24 cellular contexts compared by ENCODE assay signal in genomic region chr4:41658106-41658505, GRCh38.
DNase-seq lines count a peak whose midpoint lies in the region; ATAC-seq and TF ChIP-seq lines count a peak whose summit lies in the region.
"Had no signal": no experiment of that assay in that cellular context is flagged by ENCODE, and none has a peak within 500 bp of the region (broad histone marks: within the 10 kb centered on the region; RNA-seq: fewer than 3 reads in every experiment).

No MANE protein-coding gene starts in this region.

- no peaks in the 10 kb centered on the region for H3K9me3 ChIP-seq in Loucy (ENCODE audit: insufficient read depth, low read depth, low read length)
- no peaks in the 10 kb centered on the region; the same call in 1 of the 2 replicates for H3K9me3 ChIP-seq in PC-9 (ENCODE audit: insufficient read depth, low read depth)
- no peaks in the 10 kb centered on the region for H3K9me3 ChIP-seq in parathyroid adenoma (ENCODE audit: control insufficient read depth, low read length)
- H3K9me3 ChIP-seq: Peyer's patch, psoas muscle, SJSA1, upper lobe of left lung had no signal

- H3K9me2 ChIP-seq in Loucy (replicated peaks; ENCODE audit: low read depth, low read length): no peaks in the 10 kb centered on the region
- no peaks in the 10 kb centered on the region for H3K9me2 ChIP-seq in PC-9 (ENCODE audit: insufficient read depth)

- ATAC-seq in GM18505 (IDR thresholded peaks at IDR 0.05; ENCODE audit: unreplicated experiment): no peak
- ATAC-seq: activated CD4-positive, alpha-beta T cell treated with anti-CD3 and anti-CD28 coated beads for 36 hours; activated naive CD8-positive, alpha-beta T cell treated with anti-CD3 and anti-CD28 coated beads, Interleukin-2, amount 50 U/mL, for 24 hours; psoas muscle had no signal

- no peaks in the 10 kb centered on the region for H3K36me3 ChIP-seq in Loucy (ENCODE audit: insufficient read depth, low read length)
- H3K36me3 ChIP-seq in PC-9 (ENCODE audit: low read depth): peaks cover 17% of the 10 kb centered on the region; the same call in 1 of the 2 replicates
- H3K36me3 ChIP-seq in parathyroid adenoma (ENCODE audit: control insufficient read depth, insufficient read depth, low read length): no peaks in the 10 kb centered on the region
- no peaks in the 10 kb centered on the region for H3K36me3 ChIP-seq in H7 (replicated peaks; ENCODE audit: control insufficient read depth, insufficient read depth, low read length)
- H3K36me3 ChIP-seq: Peyer's patch, SJSA1 had no signal

- TF ChIP-seq CTCF in Loucy (conservative IDR thresholded peaks at IDR 0.05; ENCODE audit: low read length) (no peak), PC-9 (conservative IDR thresholded peaks at IDR 0.05) (no peak), parathyroid adenoma (IDR thresholded peaks at IDR 0.05) (no peak)

- CTCF ChIA-PET in PC-9 (lab: Charles Lee): interaction anchor here (0.6 kb wide), 1 partner anchor 238 kb away, joined by 20 read pairs; no protein-coding TSS in a partner anchor

- H3F3A ChIP-seq in Loucy (ENCODE audit: low read depth) (no peaks in the 10 kb centered on the region), PC-9 (ENCODE audit: insufficient read depth, low read depth) (peaks cover 32% of the 10 kb centered on the region)

- no peak for TF ChIP-seq POLR2A in GM18505 (IDR thresholded peaks at IDR 0.05; ENCODE audit: borderline replicate concordance, extremely low read depth, insufficient read depth, insufficient read length)

- DNase-seq in NCI-H1092 treated with DMSO at 0.1 percent for 48 hours (lab: John Stamatoyannopoulos, UW): peak; percentile 21
- DNase-seq in NCI-H1092 (lab: John Stamatoyannopoulos, UW): no peak
- DNase-seq in PC-9: peak in 1 of 2 experiments; percentile 88
- DNase-seq in H7: no peak
- no peak for DNase-seq in NCI-H1436 (lab: John Stamatoyannopoulos, UW)
- DNase-seq: activated CD4-positive, alpha-beta T cell treated with anti-CD3 and anti-CD28 coated beads for 36 hours; activated gamma-delta T cell; activated naive CD8-positive, alpha-beta T cell treated with anti-CD3 and anti-CD28 coated beads, Interleukin-2, amount 50 U/mL, for 24 hours; CD4-positive, alpha-beta memory T cell; DMS153; GDM1; H9; head of caudate nucleus; NCI-H226; NK-92 treated with Interleukin-12 subunit alpha and Interleukin-12 subunit beta, amount 100 ng/mL, for 24 hours; Peyer's patch; psoas muscle; stimulated activated CD4-positive, alpha-beta T cell treated with anti-CD3 and anti-CD28 coated beads, Interleukin-2, amount 100 ng/mL, for 24 hours; upper lobe of left lung had no signal

- BruUV-seq in PC-9 (replicated peaks; lab: Mats Ljungman, UMichigan): no TSS peak

- H3K4me2 ChIP-seq in Loucy (ENCODE audit: low read depth, low read length, poor library complexity, severe bottlenecking) (no peak overlapping the region), PC-9 (peak overlapping the region; percentile 37), parathyroid adenoma (ENCODE audit: low read length) (peak overlapping the region; percentile 3)

- H3K9ac ChIP-seq in Loucy (ENCODE audit: low read depth, low read length, poor library complexity, severe bottlenecking) (no peak overlapping the region), parathyroid adenoma (no peak overlapping the region)

- intact Hi-C loops in PC-9 (cut with micrococcal nuclease; ENCODE audit: unreplicated experiment): loop anchor here (1.0 to 5.0 kb wide), 2 partner anchors 126 to 151 kb away; no protein-coding TSS in a partner anchor

- H4K20me1 ChIP-seq in Loucy (ENCODE audit: insufficient read depth, low read length, poor library complexity, severe bottlenecking) (no peaks in the 10 kb centered on the region), PC-9 (ENCODE audit: insufficient read depth) (no peaks in the 10 kb centered on the region)

- no peaks in the 10 kb centered on the region for H3K4me1 ChIP-seq in Loucy (ENCODE audit: insufficient read depth, low read length, poor library complexity, severe bottlenecking)
- H3K4me1 ChIP-seq in PC-9 (replicated peaks; ENCODE audit: insufficient read depth): peaks cover 47% of the 10 kb centered on the region
- no peaks in the 10 kb centered on the region for H3K4me1 ChIP-seq in parathyroid adenoma
- H3K4me1 ChIP-seq: Peyer's patch had no signal

- H3K27ac ChIP-seq in PC-9 (peak overlapping the region; percentile 66), parathyroid adenoma (peak overlapping the region; percentile 11)
- H3K27ac ChIP-seq: Peyer's patch, psoas muscle, SJSA1, skin epidermis had no signal

- H2AFZ ChIP-seq in Loucy (ENCODE audit: low read length) (0 out of 2 replicates have a peak overlapping the region, but pooled peaks have one; percentile 4), PC-9 (no peak overlapping the region), parathyroid adenoma (no peak overlapping the region)

- H3K4me3 ChIP-seq in Loucy (ENCODE audit: low read length, poor library complexity, severe bottlenecking): no peak overlapping the region
- H3K4me3 ChIP-seq in PC-9: no peak overlapping the region
- no peak overlapping the region for H3K4me3 ChIP-seq in parathyroid adenoma (ENCODE audit: low read depth, low read length)
- no peak overlapping the region for H3K4me3 ChIP-seq in H7 (ENCODE audit: insufficient read depth, low read depth, low read length)
- H3K4me3 ChIP-seq: Peyer's patch, psoas muscle, SJSA1, skin epidermis, upper lobe of left lung had no signal

- POLR2A ChIA-PET in PC-9 (lab: Charles Lee; ENCODE audit: unreplicated experiment): no interaction called here

- H3K27me3 ChIP-seq in Loucy (ENCODE audit: insufficient read depth, low read length, poor library complexity, severe bottlenecking) (no peaks in the 10 kb centered on the region), PC-9 (ENCODE audit: insufficient read depth, low read depth) (no peaks in the 10 kb centered on the region), parathyroid adenoma (ENCODE audit: control insufficient read depth, insufficient read depth, low read length) (no peaks in the 10 kb centered on the region), H7 (ENCODE audit: control insufficient read depth, insufficient read depth, low read length) (no peaks in the 10 kb centered on the region)
- H3K27me3 ChIP-seq: Peyer's patch, SJSA1, upper lobe of left lung had no signal

- no peaks in the 10 kb centered on the region for H3K79me2 ChIP-seq in Loucy (ENCODE audit: insufficient read depth, low read length)
- no peaks in the 10 kb centered on the region for H3K79me2 ChIP-seq in PC-9 (ENCODE audit: low read depth)
- H3K79me2 ChIP-seq in parathyroid adenoma: no peaks in the 10 kb centered on the region
